In genomic region chr14:23557521-23557920, GRCh38 we compare ENCODE assay signal across 11 cellular contexts. TPM values are rescaled to one million over a fixed set of nuclear protein-coding genes. Genes with fewer than 3 reads are reported as not detected.
DNase-seq lines count a peak whose midpoint lies in the region; ATAC-seq and TF ChIP-seq lines count a peak whose summit lies in the region.
"Had no signal": no experiment of that assay in that cellular context is flagged by ENCODE, and none has a peak within 500 bp of the region (broad histone marks: within the 10 kb centered on the region; RNA-seq: fewer than 3 reads in every experiment).

No MANE protein-coding gene starts in this region.

- TF ChIP-seq POLR2A in ovary (IDR thresholded peaks at IDR 0.05) = no peak

- no peaks in the 10 kb centered on the region for H3K27me3 Mint-ChIP-seq in Calu3 (ENCODE audit: unreplicated experiment)
- no peaks in the 10 kb centered on the region for H3K27me3 Mint-ChIP-seq in IgD-negative memory B cell
- H3K27me3 Mint-ChIP-seq in activated naive CD8-positive, alpha-beta T cell treated with anti-CD3 and anti-CD28 coated beads for 36 hours = no peaks in the 10 kb centered on the region
- no peaks in the 10 kb centered on the region for H3K27me3 Mint-ChIP-seq in natural killer cell (ENCODE audit: low read depth in 2 of 2)

- H3K4me1 Mint-ChIP-seq in Calu3 (ENCODE audit: low read depth, unreplicated experiment) = peaks cover 23% of the 10 kb centered on the region
- H3K4me1 Mint-ChIP-seq in IgD-negative memory B cell = peaks cover 15 to 19% (median 17%) of the 10 kb centered on the region in 3 donors
- peaks cover 40% of the 10 kb centered on the region for H3K4me1 Mint-ChIP-seq in activated naive CD8-positive, alpha-beta T cell treated with anti-CD3 and anti-CD28 coated beads for 36 hours
- H3K4me1 Mint-ChIP-seq in natural killer cell = peaks cover 22 to 27% of the 10 kb centered on the region in 2 donors

- H3K9me3 Mint-ChIP-seq in Calu3 (ENCODE audit: low read depth, unreplicated experiment) (no peaks in the 10 kb centered on the region), IgD-negative memory B cell (no peaks in the 10 kb centered on the region), natural killer cell (no peaks in the 10 kb centered on the region)
- no peaks in the 10 kb centered on the region for H3K9me3 Mint-ChIP-seq in activated naive CD8-positive, alpha-beta T cell treated with anti-CD3 and anti-CD28 coated beads for 36 hours

- H3K36me3 Mint-ChIP-seq in Calu3 (ENCODE audit: insufficient read depth, unreplicated experiment) (peaks cover 52% of the 10 kb centered on the region), IgD-negative memory B cell (no peaks in the 10 kb centered on the region), natural killer cell (no peaks in the 10 kb centered on the region)
- H3K36me3 Mint-ChIP-seq in activated naive CD8-positive, alpha-beta T cell treated with anti-CD3 and anti-CD28 coated beads for 36 hours = peaks cover 10% of the 10 kb centered on the region

- H3K4me3 ChIP-seq in ovary = no peak overlapping the region

- H3K27me3 ChIP-seq in ovary = no peaks in the 10 kb centered on the region

- H3K27ac Mint-ChIP-seq in Calu3 (ENCODE audit: unreplicated experiment) (no peak overlapping the region), IgD-negative memory B cell (peak overlapping the region; percentile 79 to 97 (median 91)), natural killer cell (peak overlapping the region; percentile 91 to 96)
- peak overlapping the region; percentile 85 for H3K27ac Mint-ChIP-seq in activated naive CD8-positive, alpha-beta T cell treated with anti-CD3 and anti-CD28 coated beads for 36 hours

- peak overlapping the region; percentile 89 for H3K4me3 Mint-ChIP-seq in Calu3 (ENCODE audit: low read depth, unreplicated experiment)
- peak overlapping the region; percentile 44 to 93 (median 70) for H3K4me3 Mint-ChIP-seq in IgD-negative memory B cell
- peak overlapping the region; percentile 95 for H3K4me3 Mint-ChIP-seq in activated naive CD8-positive, alpha-beta T cell treated with anti-CD3 and anti-CD28 coated beads for 36 hours
- peak overlapping the region; percentile 81 for H3K4me3 Mint-ChIP-seq in natural killer cell

- H3K9me3 ChIP-seq in ovary = no peaks in the 10 kb centered on the region

- TF ChIP-seq EP300 in ovary (IDR thresholded peaks at IDR 0.05) = no peak

- H3K4me1 ChIP-seq in ovary (ENCODE audit: insufficient read depth) = peaks cover 6% of the 10 kb centered on the region

- BruUV-seq in Calu3 (replicated peaks; lab: Mats Ljungman, UMichigan) = no TSS peak

- DNase-seq in Calu3 (no peak), natural killer cell (no peak), ovary (no peak), NCI-H446 treated with DMSO at 0.1 percent for 48 hours (lab: John Stamatoyannopoulos, UW) (no peak), Right ventricle myocardium superior (no peak)
- no peak for DNase-seq in activated naive CD8-positive, alpha-beta T cell treated with anti-CD3 and anti-CD28 coated beads for 36 hours

- 14 to 23% (median 20%) methylated on average over 2 of the region's 2 CpGs for WGBS in ovary, 3 donors

- intact Hi-C loops in Calu3 (cut with micrococcal nuclease; ENCODE audit: unreplicated experiment) (loop anchor here (10.0 kb wide), 1 partner anchor 233 kb away; the partner anchor contains the start of gene PABPN1), natural killer cell (cut with micrococcal nuclease) (no loop called here), ovary (cut with DNase I) (loop anchor here in 1 of 4 donors (10.0 kb wide), 1 partner anchor 233 kb away; the partner anchor contains the start of gene PABPN1), Right ventricle myocardium superior (cut with DNase I) (no loop called here)

- H3K27ac ChIP-seq in ovary = no peak overlapping the region

- CTCF ChIA-PET in Calu3 (lab: Charles Lee) = interaction anchor here (0.9 kb wide), 1 partner anchor 14 kb away, joined by 4 read pairs; no protein-coding TSS in a partner anchor

- ATAC-seq in natural killer cell = no peak
- ATAC-seq in HG03280 (IDR thresholded peaks at IDR 0.05; ENCODE audit: unreplicated experiment) = no peak
- ATAC-seq in Right ventricle myocardium superior (ENCODE audit: poor library complexity) = no peak

- TF ChIP-seq CTCF in Calu3 (IDR thresholded peaks at IDR 0.05; ENCODE audit: unreplicated experiment) (no peak), natural killer cell (IDR thresholded peaks at IDR 0.05) (no peak), ovary (IDR thresholded peaks at IDR 0.05) (no peak)

- no peaks in the 10 kb centered on the region for H3K36me3 ChIP-seq in ovary

RNA-seq across cellular contexts. Expression of gene THTPA, which starts 1.4 kb away (rescaled TPM):
- 15.4 and 18.3 TPM in 2 replicates for total RNA-seq in Calu3 (2022)
- 18.1 TPM for polyA plus RNA-seq in IgD-negative memory B cell
- 1 to 10 TPM; 7.6 to 9.4 TPM for total RNA-seq in activated naive CD8-positive, alpha-beta T cell treated with anti-CD3 and anti-CD28 coated beads for 36 hours
- total RNA-seq in natural killer cell = 10 to 100 TPM; 16.5 to 19.3 (median 19.1) TPM
- total RNA-seq in ovary = 10 to 100 TPM; 14.6 to 22.3 (median 19.6) TPM
- polyA plus RNA-seq in ovary = 10 to 100 TPM; 11.5 to 11.9 TPM
- 15.4 TPM for total RNA-seq in Right ventricle myocardium superior

RNA-seq across cellular contexts. Expression of gene ZFHX2, which starts 6.0 kb away (rescaled TPM):
- 3.7 TPM in 2 replicates for total RNA-seq in Calu3 (2022)
- 0.26 TPM for polyA plus RNA-seq in IgD-negative memory B cell
- total RNA-seq in activated naive CD8-positive, alpha-beta T cell treated with anti-CD3 and anti-CD28 coated beads for 36 hours = 1 to 10 TPM in 1 of 2 experiments, under 1 TPM in 1; 0.85 to 1.1 TPM
- under 1 TPM; 0.07 to 0.72 (median 0.45) TPM for total RNA-seq in natural killer cell
- 1 to 10 TPM in 5 of 7 donors, under 1 TPM in 2; 0.48 to 2.3 (median 2.0) TPM for total RNA-seq in ovary
- polyA plus RNA-seq in ovary = under 1 TPM; 0.34 to 0.63 TPM
- total RNA-seq in Right ventricle myocardium superior = 0.97 TPM
- total RNA-seq: RPMI7951 had no signal

RNA-seq across cellular contexts. Expression of gene AP1G2, which starts 10.1 kb away (rescaled TPM):
- total RNA-seq in Calu3 (2022) (152 and 173 TPM in 2 replicates), natural killer cell (100 to 1,000 TPM; 219 to 296 (median 259) TPM), ovary (100 to 1,000 TPM in 3 of 7 donors, 10 to 100 TPM in 4; 76.3 to 129 (median 92.8) TPM), Right ventricle myocardium superior (10.7 TPM)
- polyA plus RNA-seq in IgD-negative memory B cell (119 TPM), ovary (10 to 100 TPM; 32.0 to 80.4 TPM)
- 100 to 1,000 TPM; 118 to 124 TPM for total RNA-seq in activated naive CD8-positive, alpha-beta T cell treated with anti-CD3 and anti-CD28 coated beads for 36 hours

RNA-seq across cellular contexts. Expression of gene JPH4, which starts 21.1 kb away (rescaled TPM):
- total RNA-seq in Calu3 (2022) (not detected in 2 replicates), natural killer cell (under 1 TPM in 1 of 3 donors, not detected in 2; 0.25 TPM), ovary (10 to 100 TPM in 4 of 7 donors, 1 to 10 TPM in 3; 7.4 to 43.5 (median 10.1) TPM), Right ventricle myocardium superior (0.13 TPM)
- polyA plus RNA-seq in IgD-negative memory B cell (0.15 TPM), ovary (10 to 100 TPM; 19.9 to 22.1 TPM)
- total RNA-seq in activated naive CD8-positive, alpha-beta T cell treated with anti-CD3 and anti-CD28 coated beads for 36 hours = under 1 TPM; 0.72 to 0.74 TPM
- total RNA-seq: dermis blood vessel endothelial cell, LHCN-M2 had no signal
